In the genomic region with DNA sequence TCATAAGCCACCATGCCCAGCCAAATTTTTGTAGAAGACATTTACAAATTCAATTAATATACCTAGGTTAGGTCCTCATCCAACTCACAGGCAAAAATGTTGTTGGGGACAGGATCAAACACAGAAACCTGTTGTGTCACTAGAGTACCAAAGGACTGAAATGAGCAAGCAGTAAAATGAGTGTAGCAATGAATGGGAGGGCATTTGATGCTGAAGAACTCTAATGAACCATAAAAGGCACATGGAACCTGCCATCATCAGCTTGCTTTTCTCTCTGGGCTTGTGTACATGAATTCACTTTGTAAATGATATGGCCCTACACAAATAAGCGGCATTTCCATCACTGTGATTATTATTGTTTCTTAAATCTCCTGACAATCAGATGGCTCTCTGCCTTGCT, we compare ENCODE assay signal across 14 cellular contexts. TPM values are rescaled to one million over a fixed set of nuclear protein-coding genes. Genes with fewer than 3 reads are reported as not detected.
DNase-seq lines count a peak whose midpoint lies in the region; FAIRE-seq and TF ChIP-seq lines count a peak whose summit lies in the region.
"Had no signal": no experiment of that assay in that cellular context is flagged by ENCODE, and none has a peak within 500 bp of the region (broad histone marks: within the 10 kb centered on the region; RNA-seq: fewer than 3 reads in every experiment).

No MANE protein-coding gene starts in this region.

- DNase-seq in left ventricle myocardium inferior (no peak), cardiac septum (ENCODE audit: low spot score) (no peak), esophagus squamous epithelium (lab: John Stamatoyannopoulos, UW) (no peak), prostate gland (ENCODE audit: low spot score) (no peak), vagina (ENCODE audit: extremely low spot score in 2 of 2) (no peak), frontal cortex (ENCODE audit: low spot score in 2 of 2) (no peak), GM13976 (ENCODE audit: low spot score) (no peak), foreskin fibroblast (no peak)
- DNase-seq: activated T-cell treated with anti-CD3 and anti-CD28 coated beads, Interleukin-2, amount 50 U/mL, for 72 hours; Calu3; cortex of kidney; NCI-H1930; SIG-M5 had no signal

- WGBS in esophagus squamous epithelium, 2 donors: 72 to 80% methylated on average over 1 of the region's 1 CpG
- WGBS in prostate gland: 13% methylated on average over 1 of the region's 1 CpG

- H3K4me3 ChIP-seq in left ventricle myocardium inferior: peak overlapping the region; percentile 50
- peak overlapping the region in 1 of 4 donors; percentile 15 for H3K4me3 ChIP-seq in esophagus squamous epithelium
- no peak overlapping the region for H3K4me3 ChIP-seq in prostate gland
- H3K4me3 ChIP-seq in vagina: no peak overlapping the region
- H3K4me3 ChIP-seq in foreskin fibroblast (ENCODE audit: low read depth in 1 of 2, low read length in 2 of 2): peak overlapping the region in 1 of 2 donors; percentile 18

- no peak for TF ChIP-seq POLR2A in esophagus squamous epithelium (IDR thresholded peaks at IDR 0.05)
- TF ChIP-seq POLR2A in prostate gland (IDR thresholded peaks at IDR 0.05): no peak
- TF ChIP-seq POLR2A in vagina (IDR thresholded peaks at IDR 0.05): no peak

- peak overlapping the region; percentile 88 for H3K27ac ChIP-seq in left ventricle myocardium inferior (replicated peaks)
- H3K27ac ChIP-seq in esophagus squamous epithelium: peak overlapping the region; percentile 53 to 84 (median 80)
- peak overlapping the region; percentile 71 to 74 for H3K27ac ChIP-seq in prostate gland
- H3K27ac ChIP-seq in vagina: peak overlapping the region; percentile 78

- H3K27me3 ChIP-seq in left ventricle myocardium inferior (ENCODE audit: low read depth) (no peaks in the 10 kb centered on the region), esophagus squamous epithelium (no peaks in the 10 kb centered on the region), prostate gland (replicated peaks; ENCODE audit: insufficient read depth) (no peaks in the 10 kb centered on the region), vagina (no peaks in the 10 kb centered on the region)

- FAIRE-seq in frontal cortex (lab: Jason Lieb, UNC): no peak

- H3K36me3 ChIP-seq in left ventricle myocardium inferior (no peaks in the 10 kb centered on the region), esophagus squamous epithelium (no peaks in the 10 kb centered on the region), prostate gland (no peaks in the 10 kb centered on the region), vagina (no peaks in the 10 kb centered on the region)

- H3K4me1 ChIP-seq in left ventricle myocardium inferior: peaks cover 62% of the 10 kb centered on the region
- peaks cover 3 to 65% (median 8%) of the 10 kb centered on the region in 3 donors for H3K4me1 ChIP-seq in esophagus squamous epithelium
- H3K4me1 ChIP-seq in prostate gland (replicated peaks): peaks cover 3% of the 10 kb centered on the region
- peaks cover 63% of the 10 kb centered on the region for H3K4me1 ChIP-seq in vagina

- intact Hi-C loops in left ventricle myocardium inferior (cut with micrococcal nuclease): no loop called here
- intact Hi-C loops in cardiac septum (cut with DNase I): loop anchor here (5.0 kb wide), 1 partner anchor 59 kb away; no protein-coding TSS in a partner anchor
- intact Hi-C loops in esophagus squamous epithelium (cut with DNase I): no loop called here
- intact Hi-C loops in prostate gland (cut with DNase I): no loop called here
- intact Hi-C loops in vagina (cut with DNase I): no loop called here

- in situ Hi-C loops in GM13976 (cut with MboI; ENCODE audit: low sequenced_read_pairs, unreplicated experiment): no loop called here

- H3K9me3 ChIP-seq in left ventricle myocardium inferior (replicated peaks) (peaks cover 12% of the 10 kb centered on the region), esophagus squamous epithelium (no peaks in the 10 kb centered on the region), prostate gland (no peaks in the 10 kb centered on the region), vagina (no peaks in the 10 kb centered on the region)

- TF ChIP-seq CTCF in left ventricle myocardium inferior (IDR thresholded peaks at IDR 0.05; ENCODE audit: borderline replicate concordance) (no peak), esophagus squamous epithelium (IDR thresholded peaks at IDR 0.05) (no peak), prostate gland (IDR thresholded peaks at IDR 0.05) (no peak), vagina (IDR thresholded peaks at IDR 0.05) (no peak), GM13976 (IDR thresholded peaks at IDR 0.05; ENCODE audit: borderline replicate concordance, control extremely low read depth, extremely low read depth, insufficient read depth, missing control alignments) (no peak), foreskin fibroblast (IDR thresholded peaks at IDR 0.05; ENCODE audit: low read depth, low read length) (no peak)

RNA-seq across cellular contexts. Expression of a gene that starts 17.8 kb away (rescaled TPM):
- total RNA-seq in left ventricle myocardium inferior: 28.2 TPM
- total RNA-seq in cardiac septum: 21.6 TPM
- 10 to 100 TPM in 2 of 4 donors, 1 to 10 TPM in 2; 7.8 to 29.9 (median 11.0) TPM for total RNA-seq in esophagus squamous epithelium
- total RNA-seq in prostate gland: 10 to 100 TPM; 16.2 to 67.3 TPM
- 32.2 TPM for total RNA-seq in vagina
- 16.7 TPM for total RNA-seq in frontal cortex

RNA-seq across cellular contexts. Expression of a gene that starts 51.1 kb away (rescaled TPM):
- total RNA-seq in left ventricle myocardium inferior (not detected), cardiac septum (not detected), esophagus squamous epithelium (10 to 100 TPM in 1 of 4 donors, 1 to 10 TPM in 3; 5.0 to 10.8 (median 7.0) TPM), prostate gland (10 to 100 TPM in 1 of 2 donors, 1 to 10 TPM in 1; 8.6 to 11.1 TPM), vagina (26.5 TPM), frontal cortex (0.82 TPM)
- total RNA-seq: activated T-cell treated with anti-CD3 and anti-CD28 coated beads, Interleukin-2, amount 50 U/mL, for 72 hours; Calu3; myocyte had no signal
